Comparison of ENCODE assay signal across 8 cellular contexts in genomic region chrX:130402211-130402684, GRCh38. TPM values are rescaled to one million over a fixed set of nuclear protein-coding genes. Genes with fewer than 3 reads are reported as not detected.
A peak's percentile ranks its signal among the peaks of the same experiment; 100 is the strongest.
DNase-seq lines count a peak whose midpoint lies in the region; ATAC-seq and TF ChIP-seq lines count a peak whose summit lies in the region.

No MANE protein-coding gene starts in this region.

- no CpG with 5 or more reads among the region's 13 CpGs for WGBS in iPS DF 6.9 (ENCODE audit: insufficient coverage, insufficient read length)

- H3K27me3 Mint-ChIP-seq in activated B cell treated with CpG ODN at 0.5 μM for 24 hours = peaks cover 2% of the 10 kb centered on the region

- no peak for TF ChIP-seq CTCF in activated B cell treated with CpG ODN at 0.5 μM for 24 hours (IDR thresholded peaks at IDR 0.05)

- peak overlapping the region; percentile 95; the same call in 1 of the 2 replicates for H3K4me3 ChIP-seq in iPS DF 6.9 (ENCODE audit: low read length)

- peak; percentile 1 for DNase-seq in HCEC 1CT
- DNase-seq in activated B cell treated with CpG ODN at 0.5 μM for 24 hours = no peak
- DNase-seq in iPS DF 6.9 (ENCODE audit: low read depth, low spot score) = no peak
- no peak for DNase-seq in stimulated activated effector memory CD8-positive, alpha-beta T cell treated with anti-CD3 and anti-CD28 coated beads, Interleukin-12 subunit alpha, Interleukin-12 subunit beta, amount 100 ng/mL, for 72 hours (ENCODE audit: low spot score in 2 of 2)
- DNase-seq in occipital lobe (lab: John Stamatoyannopoulos, UW) = no peak
- no peak for DNase-seq in SKM-1 (lab: John Stamatoyannopoulos, UW; ENCODE audit: unreplicated experiment)

- H3K27ac ChIP-seq in iPS DF 6.9 (ENCODE audit: low read length) = no peak overlapping the region

- peaks cover 3% of the 10 kb centered on the region; the same call in 1 of the 2 replicates for H3K36me3 ChIP-seq in iPS DF 6.9 (ENCODE audit: control insufficient read depth, insufficient read depth, low read length)

- H3K27me3 ChIP-seq in iPS DF 6.9 (ENCODE audit: control insufficient read depth, insufficient read depth, low read length) = no peaks in the 10 kb centered on the region

- POLR2A ChIA-PET in activated B cell treated with CpG ODN at 0.5 μM for 24 hours (lab: Charles Lee) = interaction anchor here (1.0 kb wide), 3 partner anchors 62 to 501 kb away, joined by 3 read pairs; partner anchors contain the start of genes ENOX2, SLC25A14 and ZNF280C

- H3K4me1 ChIP-seq in iPS DF 6.9 (ENCODE audit: control insufficient read depth, insufficient read depth, low read length) = no peaks in the 10 kb centered on the region

- ATAC-seq in activated B cell treated with CpG ODN at 0.5 μM for 24 hours (ENCODE audit: low read depth) = peak; percentile 15
- no peak for ATAC-seq in stimulated activated effector memory CD8-positive, alpha-beta T cell treated with anti-CD3 and anti-CD28 coated beads, Interleukin-12 subunit alpha, Interleukin-12 subunit beta, amount 100 ng/mL, for 72 hours
- no peak for ATAC-seq in activated CD4-positive, CD25-positive, alpha-beta regulatory T cell treated with anti-CD3 and anti-CD28 coated beads, Interleukin-2, amount 50 U/mL, for 24 hours
- ATAC-seq in GM21447 (IDR thresholded peaks at IDR 0.05; ENCODE audit: unreplicated experiment) = no peak

- H3K4me3 Mint-ChIP-seq in activated B cell treated with CpG ODN at 0.5 μM for 24 hours = peak overlapping the region; percentile 86
- H3K4me3 Mint-ChIP-seq in stimulated activated effector memory CD8-positive, alpha-beta T cell treated with anti-CD3 and anti-CD28 coated beads, Interleukin-12 subunit alpha, Interleukin-12 subunit beta, amount 100 ng/mL, for 72 hours = peak overlapping the region; percentile 86

- CTCF ChIA-PET in activated B cell treated with CpG ODN at 0.5 μM for 24 hours (lab: Charles Lee) = no interaction called here

- H3K9me3 ChIP-seq in iPS DF 6.9 (ENCODE audit: control insufficient read depth, insufficient read depth, low read length) = no peaks in the 10 kb centered on the region

- intact Hi-C loops in activated B cell treated with CpG ODN at 0.5 μM for 24 hours (cut with micrococcal nuclease) = loop anchor here (1.0 to 5.0 kb wide), 2 partner anchors 135 to 501 kb away; partner anchors contain the start of genes ENOX2 and ZNF280C

- H3K27ac Mint-ChIP-seq in activated B cell treated with CpG ODN at 0.5 μM for 24 hours = peak overlapping the region; percentile 91
- H3K27ac Mint-ChIP-seq in stimulated activated effector memory CD8-positive, alpha-beta T cell treated with anti-CD3 and anti-CD28 coated beads, Interleukin-12 subunit alpha, Interleukin-12 subunit beta, amount 100 ng/mL, for 72 hours = peak overlapping the region; percentile 89

- peaks cover 22% of the 10 kb centered on the region for H3K4me1 Mint-ChIP-seq in activated B cell treated with CpG ODN at 0.5 μM for 24 hours
- H3K4me1 Mint-ChIP-seq in stimulated activated effector memory CD8-positive, alpha-beta T cell treated with anti-CD3 and anti-CD28 coated beads, Interleukin-12 subunit alpha, Interleukin-12 subunit beta, amount 100 ng/mL, for 72 hours = peaks cover 6% of the 10 kb centered on the region

- H3K36me3 Mint-ChIP-seq in activated B cell treated with CpG ODN at 0.5 μM for 24 hours (ENCODE audit: low read depth) = peaks cover 18% of the 10 kb centered on the region
- peaks cover 34% of the 10 kb centered on the region for H3K36me3 Mint-ChIP-seq in stimulated activated effector memory CD8-positive, alpha-beta T cell treated with anti-CD3 and anti-CD28 coated beads, Interleukin-12 subunit alpha, Interleukin-12 subunit beta, amount 100 ng/mL, for 72 hours

- H3K9me3 Mint-ChIP-seq in activated B cell treated with CpG ODN at 0.5 μM for 24 hours = no peaks in the 10 kb centered on the region
- H3K9me3 Mint-ChIP-seq in stimulated activated effector memory CD8-positive, alpha-beta T cell treated with anti-CD3 and anti-CD28 coated beads, Interleukin-12 subunit alpha, Interleukin-12 subunit beta, amount 100 ng/mL, for 72 hours = no peaks in the 10 kb centered on the region

RNA-seq across cellular contexts. Expression of gene RBMX2, which starts 0.5 kb away (rescaled TPM):
- 21.1 and 23.6 TPM in 2 replicates for total RNA-seq in activated B cell treated with CpG ODN at 0.5 μM for 24 hours
- 28.2 TPM for total RNA-seq in occipital lobe

RNA-seq across cellular contexts. Expression of gene GPR119, which starts 16.8 kb away (rescaled TPM):
- total RNA-seq in activated B cell treated with CpG ODN at 0.5 μM for 24 hours = not detected in 2 replicates
- not detected for total RNA-seq in occipital lobe
